14 cellular contexts compared by ENCODE assay signal in genomic region chr1:21299007-21299406, GRCh38. TPM values are rescaled to one million over a fixed set of nuclear protein-coding genes. Genes with fewer than 3 reads are reported as not detected.
DNase-seq lines count a peak whose midpoint lies in the region; ATAC-seq and TF ChIP-seq lines count a peak whose summit lies in the region.
"Had no signal": no experiment of that assay in that cellular context is flagged by ENCODE, and none has a peak within 500 bp of the region (broad histone marks: within the 10 kb centered on the region; RNA-seq: fewer than 3 reads in every experiment).

No MANE protein-coding gene starts in this region.

- H3K27me3 Mint-ChIP-seq in CD8-positive, alpha-beta T cell (ENCODE audit: low read depth): no peaks in the 10 kb centered on the region
- H3K27me3 Mint-ChIP-seq in activated B cell treated with CpG ODN at 0.5 μM for 24 hours: no peaks in the 10 kb centered on the region

- CTCF ChIA-PET in CD8-positive, alpha-beta T cell (lab: Charles Lee): interaction anchor here (0.8 to 2.0 kb wide), 10 partner anchors 9 to 70 kb away, joined by 3 to 11 read pairs (median 5); no protein-coding TSS in a partner anchor
- CTCF ChIA-PET in HCT116 (lab: Charles Lee) (interaction anchor here (0.9 to 4.1 kb wide), 5 partner anchors 12 to 71 kb away, joined by 3 to 12 read pairs (median 4); no protein-coding TSS in a partner anchor), activated B cell treated with CpG ODN at 0.5 μM for 24 hours (lab: Charles Lee) (interaction anchor here (0.9 to 4.1 kb wide), 6 partner anchors 8 to 69 kb away, joined by 3 to 31 read pairs (median 4); partner anchors contain the start of gene ECE1)

- H3K9me2 ChIP-seq in HCT116 (ENCODE audit: insufficient read depth) (no peaks in the 10 kb centered on the region), hepatocyte (replicated peaks; ENCODE audit: insufficient read depth) (no peaks in the 10 kb centered on the region)

- H3K9ac ChIP-seq in HCT116 (ENCODE audit: low read length): no peak overlapping the region

- ATAC-seq in CD8-positive, alpha-beta T cell: no peak
- ATAC-seq in HCT116: no peak
- no peak for ATAC-seq in activated B cell treated with CpG ODN at 0.5 μM for 24 hours (ENCODE audit: low read depth)
- ATAC-seq in HG02885 (IDR thresholded peaks at IDR 0.05; ENCODE audit: poor library complexity, unreplicated experiment): no peak

- H3K27ac ChIP-seq in CD8-positive, alpha-beta T cell (ENCODE audit: low read depth, low read length): no peak overlapping the region
- no peak overlapping the region for H3K27ac ChIP-seq in HCT116 (ENCODE audit: low read depth, low read length)
- peak overlapping the region; percentile 6 for H3K27ac ChIP-seq in hepatocyte

- no peaks in the 10 kb centered on the region for H3K9me3 Mint-ChIP-seq in CD8-positive, alpha-beta T cell
- H3K9me3 Mint-ChIP-seq in activated B cell treated with CpG ODN at 0.5 μM for 24 hours: no peaks in the 10 kb centered on the region

- TF ChIP-seq RAD21 in HCT116 (IDR thresholded peaks at IDR 0.05; ENCODE audit: low read depth): no peak

- H3K9me3 ChIP-seq in CD8-positive, alpha-beta T cell (ENCODE audit: low read length): no peaks in the 10 kb centered on the region
- H3K9me3 ChIP-seq in HCT116 (ENCODE audit: control insufficient read depth in 1 of 2, insufficient read depth in 1 of 2, low read depth in 1 of 2, low read length in 2 of 2): no peaks in the 10 kb centered on the region
- no peaks in the 10 kb centered on the region for H3K9me3 ChIP-seq in hepatocyte (ENCODE audit: low read depth)

- H4K20me1 ChIP-seq in HCT116 (ENCODE audit: insufficient read depth) (no peaks in the 10 kb centered on the region; the same call in 1 of the 2 replicates), hepatocyte (ENCODE audit: insufficient read depth, poor library complexity, severe bottlenecking) (peaks cover 6% of the 10 kb centered on the region)

- H3K79me2 ChIP-seq in HCT116 (ENCODE audit: insufficient read depth, low read length): peaks cover 36% of the 10 kb centered on the region; the same call in 1 of the 2 replicates
- peaks cover 93% of the 10 kb centered on the region for H3K79me2 ChIP-seq in hepatocyte

- intact Hi-C loops in CD8-positive, alpha-beta T cell (cut with DNase I, micrococcal nuclease): no loop called here
- intact Hi-C loops in HCT116 (cut with micrococcal nuclease) (no loop called here), activated B cell treated with CpG ODN at 0.5 μM for 24 hours (cut with micrococcal nuclease) (no loop called here)

- DNase-seq in CD8-positive, alpha-beta T cell: no peak
- DNase-seq in HCT116 (ENCODE audit: low read depth, low spot score): no peak
- DNase-seq in activated B cell treated with CpG ODN at 0.5 μM for 24 hours: no peak
- DNase-seq in hepatocyte (ENCODE audit: low spot score): no peak
- no peak for DNase-seq in KG1 (lab: John Stamatoyannopoulos, UW)
- DNase-seq in CD1c-positive myeloid dendritic cell (ENCODE audit: extremely low spot score): no peak
- DNase-seq in NOMO-1 treated with DMSO at 0.1 percent for 48 hours (lab: John Stamatoyannopoulos, UW; ENCODE audit: unreplicated experiment): no peak
- DNase-seq: DND-41; foreskin melanocyte; islet precursor cell; NCI-H1092; stimulated activated naive CD4-positive, alpha-beta T cell treated with Interleukin-2 at 50 U/mL for 16 hours; T1000 had no signal

- H3K4me1 ChIP-seq in CD8-positive, alpha-beta T cell (ENCODE audit: insufficient read depth, low read length): peaks cover 60% of the 10 kb centered on the region
- H3K4me1 ChIP-seq in HCT116 (ENCODE audit: control insufficient read depth in 1 of 2, insufficient read depth in 2 of 2, low read length in 2 of 2) (peaks cover 49 to 83% of the 10 kb centered on the region in 2 experiments), hepatocyte (ENCODE audit: insufficient read depth) (peaks cover 20% of the 10 kb centered on the region)

- no peaks in the 10 kb centered on the region for H3K27me3 ChIP-seq in CD8-positive, alpha-beta T cell (ENCODE audit: insufficient read depth, low read length)
- H3K27me3 ChIP-seq in HCT116 (ENCODE audit: insufficient read depth, low read length): no peaks in the 10 kb centered on the region
- H3K27me3 ChIP-seq in hepatocyte: no peaks in the 10 kb centered on the region

- H3K36me3 Mint-ChIP-seq in CD8-positive, alpha-beta T cell: peaks cover 6% of the 10 kb centered on the region
- peaks cover 28% of the 10 kb centered on the region for H3K36me3 Mint-ChIP-seq in activated B cell treated with CpG ODN at 0.5 μM for 24 hours (ENCODE audit: low read depth)

- H2AFZ ChIP-seq in HCT116 (ENCODE audit: low read depth, low read length, poor library complexity, severe bottlenecking) (no peak overlapping the region), hepatocyte (no peak overlapping the region)

- WGBS in hepatocyte (ENCODE audit: low lambda C conversion rate, missing lambda C conversion rate): 92% methylated on average over 3 of the region's 3 CpGs

- RAD21 ChIA-PET in HCT116 (lab: Charles Lee; ENCODE audit: low non-redundant PET in 1 of 2, low total read pairs in 2 of 2, uncharacterized antibody in 2 of 2, unreplicated experiment in 2 of 2): interaction anchor here in 1 of 2 experiments (0.6 to 2.0 kb wide), 2 partner anchors 25 to 65 kb away, joined by 4 read pairs; no protein-coding TSS in a partner anchor

- H3K4me3 ChIP-seq in CD8-positive, alpha-beta T cell (ENCODE audit: low read depth, low read length): no peak overlapping the region
- no peak overlapping the region for H3K4me3 ChIP-seq in HCT116 (replicated peaks in 1 of 2; ENCODE audit: low read depth in 1 of 2, low read length in 2 of 2)
- H3K4me3 ChIP-seq in hepatocyte: no peak overlapping the region

- H3K4me1 Mint-ChIP-seq in CD8-positive, alpha-beta T cell (ENCODE audit: low read depth): peaks cover 66% of the 10 kb centered on the region
- H3K4me1 Mint-ChIP-seq in activated B cell treated with CpG ODN at 0.5 μM for 24 hours: peaks cover 86% of the 10 kb centered on the region

- H3K36me3 ChIP-seq in CD8-positive, alpha-beta T cell (ENCODE audit: insufficient read depth, low read length): no peaks in the 10 kb centered on the region
- H3K36me3 ChIP-seq in HCT116 (ENCODE audit: control insufficient read depth in 1 of 2, insufficient read depth in 2 of 2, low read length in 2 of 2): no peaks in the 10 kb centered on the region
- no peaks in the 10 kb centered on the region for H3K36me3 ChIP-seq in hepatocyte (replicated peaks; ENCODE audit: insufficient read depth, low read depth)

- H3K4me3 Mint-ChIP-seq in CD8-positive, alpha-beta T cell: no peak overlapping the region
- H3K4me3 Mint-ChIP-seq in activated B cell treated with CpG ODN at 0.5 μM for 24 hours: peak overlapping the region; percentile 38

- H3K27ac Mint-ChIP-seq in CD8-positive, alpha-beta T cell: peak overlapping the region; percentile 83
- H3K27ac Mint-ChIP-seq in activated B cell treated with CpG ODN at 0.5 μM for 24 hours: peak overlapping the region; percentile 80

- POLR2A ChIA-PET in CD8-positive, alpha-beta T cell (lab: Charles Lee): interaction anchor here (1.0 to 1.4 kb wide), 3 partner anchors 14 to 31 kb away, joined by 3 to 5 read pairs (median 4); no protein-coding TSS in a partner anchor
- POLR2A ChIA-PET in HCT116 (lab: Charles Lee) (no interaction called here), activated B cell treated with CpG ODN at 0.5 μM for 24 hours (lab: Charles Lee) (interaction anchor here (0.6 to 2.7 kb wide), 11 partner anchors 9 to 727 kb away, joined by 3 to 14 read pairs (median 5); partner anchors contain the start of gene ECE1)

- peak overlapping the region; percentile 35 for H3K4me2 ChIP-seq in HCT116 (ENCODE audit: low read length)
- H3K4me2 ChIP-seq in hepatocyte: no peak overlapping the region

- BruUV-seq in HCT116 (replicated peaks; lab: Mats Ljungman, UMichigan): no TSS peak

- TF ChIP-seq POLR2A in HCT116 (IDR thresholded peaks at IDR 0.05; ENCODE audit: borderline replicate concordance, extremely low read depth, insufficient read depth, insufficient read length): no peak

- no peak for TF ChIP-seq CTCF in CD8-positive, alpha-beta T cell (IDR thresholded peaks at IDR 0.05)
- no peak for TF ChIP-seq CTCF in HCT116 (IDR thresholded peaks at IDR 0.05 in 2 of 3, conservative IDR thresholded peaks at IDR 0.05 in 1 of 3; ENCODE audit: borderline replicate concordance in 1 of 3, insufficient read depth in 1 of 3, low read depth in 2 of 3, low read length in 2 of 3)
- TF ChIP-seq CTCF in activated B cell treated with CpG ODN at 0.5 μM for 24 hours (IDR thresholded peaks at IDR 0.05): no peak
- no peak for TF ChIP-seq CTCF in hepatocyte (IDR thresholded peaks at IDR 0.05; ENCODE audit: poor library complexity)

TF ChIP-seq in HCT116, 20 proteins besides CTCF, POLR2A, EP300 and RAD21:
- TF ChIP-seq, protein P1, sequence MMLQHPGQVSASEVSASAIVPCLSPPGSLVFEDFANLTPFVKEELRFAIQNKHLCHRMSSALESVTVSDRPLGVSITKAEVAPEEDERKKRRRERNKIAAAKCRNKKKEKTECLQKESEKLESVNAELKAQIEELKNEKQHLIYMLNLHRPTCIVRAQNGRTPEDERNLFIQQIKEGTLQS (IDR thresholded peaks at IDR 0.05): no peak
- peak; percentile 65 for TF ChIP-seq EGR1 (IDR thresholded peaks at IDR 0.05; ENCODE audit: low read depth)
- no peak for TF ChIP-seq YY1 (IDR thresholded peaks at IDR 0.05; ENCODE audit: extremely low read depth, insufficient replicate concordance, low read depth, low read length)

RNA-seq across cellular contexts. Expression of gene ECE1, which starts 8.7 kb away (rescaled TPM):
- 10 to 100 TPM; 55.0 to 56.0 TPM for total RNA-seq in CD8-positive, alpha-beta T cell
- total RNA-seq in HCT116 (2021; ENCODE audit: unreplicated experiment): 66.8 TPM
- polyA plus RNA-seq in HCT116 (2012): 64.9 and 72.0 TPM in 2 replicates
- total RNA-seq in activated B cell treated with CpG ODN at 0.5 μM for 24 hours: 208 and 209 TPM in 2 replicates
- total RNA-seq in hepatocyte: 35.1 and 60.8 TPM in 2 replicates
- polyA plus RNA-seq in hepatocyte: 84.4 and 90.6 TPM in 2 replicates
